1 cellular context compared by ENCODE assay signal in genomic region chr10:29496341-29497162, GRCh38.
TF ChIP-seq lines count a peak whose summit lies in the region.

No MANE protein-coding gene starts in this region.

TF ChIP-seq in GM12878, 131 proteins besides CTCF, POLR2A, EP300 and RAD21 (continued from another document):
- TF ChIP-seq, protein P1, sequence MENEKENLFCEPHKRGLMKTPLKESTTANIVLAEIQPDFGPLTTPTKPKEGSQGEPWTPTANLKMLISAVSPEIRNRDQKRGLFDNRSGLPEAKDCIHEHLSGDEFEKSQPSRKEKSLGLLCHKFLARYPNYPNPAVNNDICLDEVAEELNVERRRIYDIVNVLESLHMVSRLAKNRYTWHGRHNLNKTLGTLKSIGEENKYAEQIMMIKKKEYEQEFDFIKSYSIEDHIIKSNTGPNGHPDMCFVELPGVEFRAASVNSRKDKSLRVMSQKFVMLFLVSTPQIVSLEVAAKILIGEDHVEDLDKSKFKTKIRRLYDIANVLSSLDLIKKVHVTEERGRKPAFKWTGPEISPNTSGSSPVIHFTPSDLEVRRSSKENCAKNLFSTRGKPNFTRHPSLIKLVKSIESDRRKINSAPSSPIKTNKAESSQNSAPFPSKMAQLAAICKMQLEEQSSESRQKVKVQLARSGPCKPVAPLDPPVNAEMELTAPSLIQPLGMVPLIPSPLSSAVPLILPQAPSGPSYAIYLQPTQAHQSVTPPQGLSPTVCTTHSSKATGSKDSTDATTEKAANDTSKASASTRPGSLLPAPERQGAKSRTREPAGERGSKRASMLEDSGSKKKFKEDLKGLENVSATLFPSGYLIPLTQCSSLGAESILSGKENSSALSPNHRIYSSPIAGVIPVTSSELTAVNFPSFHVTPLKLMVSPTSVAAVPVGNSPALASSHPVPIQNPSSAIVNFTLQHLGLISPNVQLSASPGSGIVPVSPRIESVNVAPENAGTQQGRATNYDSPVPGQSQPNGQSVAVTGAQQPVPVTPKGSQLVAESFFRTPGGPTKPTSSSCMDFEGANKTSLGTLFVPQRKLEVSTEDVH (IDR thresholded peaks at IDR 0.05; ENCODE audit: low read depth, partially characterized antibody): no peak
